ENCODE assay signal across 26 cellular contexts in the genomic region with DNA sequence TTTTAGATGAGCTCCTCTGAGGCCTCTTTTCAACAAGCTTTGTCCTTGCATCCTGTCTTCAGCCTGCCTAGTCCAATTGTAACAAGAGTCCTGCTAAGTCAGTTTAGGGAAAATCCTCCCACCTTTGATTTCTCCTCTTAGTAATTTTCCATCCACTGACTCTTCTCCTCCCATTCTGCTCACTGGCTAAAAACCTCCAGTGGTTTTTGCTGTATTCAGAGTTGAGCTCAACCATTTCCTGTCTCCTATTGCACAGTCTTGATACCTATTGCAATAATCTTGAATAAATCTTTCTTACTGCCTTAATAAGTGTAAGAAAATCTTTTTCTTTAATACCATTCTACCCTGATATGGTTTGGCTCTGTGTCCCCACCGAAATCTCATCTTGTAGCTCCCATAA.
DNase-seq lines count a peak whose midpoint lies in the region; ATAC-seq, FAIRE-seq and TF ChIP-seq lines count a peak whose summit lies in the region.
"Had no signal": no experiment of that assay in that cellular context is flagged by ENCODE, and none has a peak within 500 bp of the region (broad histone marks: within the 10 kb centered on the region; RNA-seq: fewer than 3 reads in every experiment).

No MANE protein-coding gene starts in this region.

- H3K4me1 Mint-ChIP-seq in activated T-helper 2 cell treated with anti-CD3 and anti-CD28 coated beads, Interferon-gamma antibody, Interleukin-2, Interleukin-4, amounts not matched to agents 10 μg/mL and 5 μg/mL and 100 μg/mL, durations not matched to agents 14 hours and 24 hours and 36 hours (ENCODE audit: low read depth) = peaks cover 28% of the 10 kb centered on the region
- H3K4me1 Mint-ChIP-seq: neural progenitor cell had no signal

- peaks cover 7% of the 10 kb centered on the region; the same call in 1 of the 2 replicates for H3K9me3 ChIP-seq in Loucy (ENCODE audit: insufficient read depth, low read depth, low read length)
- no peaks in the 10 kb centered on the region for H3K9me3 ChIP-seq in osteoblast (ENCODE audit: low read depth, low read length)
- H3K9me3 ChIP-seq in vagina = no peaks in the 10 kb centered on the region

- no peak for TF ChIP-seq CTCF in Loucy (conservative IDR thresholded peaks at IDR 0.05; ENCODE audit: low read length)
- no peak for TF ChIP-seq CTCF in osteoblast (IDR thresholded peaks at IDR 0.05; ENCODE audit: extremely low read depth, low read depth, low read length)
- TF ChIP-seq CTCF in vagina (IDR thresholded peaks at IDR 0.05) = no peak

- no peak overlapping the region for H3K27ac ChIP-seq in osteoblast (ENCODE audit: low read depth, low read length)
- H3K27ac ChIP-seq in vagina = no peak overlapping the region
- H3K27ac ChIP-seq: KMS-11, neural progenitor cell, tibial nerve had no signal

- H3K9me3 Mint-ChIP-seq in activated T-helper 2 cell treated with anti-CD3 and anti-CD28 coated beads, Interferon-gamma antibody, Interleukin-2, Interleukin-4, amounts not matched to agents 10 μg/mL and 5 μg/mL and 100 μg/mL, durations not matched to agents 14 hours and 24 hours and 36 hours = peaks cover 33% of the 10 kb centered on the region

- H3K4me3 Mint-ChIP-seq in activated T-helper 2 cell treated with anti-CD3 and anti-CD28 coated beads, Interferon-gamma antibody, Interleukin-2, Interleukin-4, amounts not matched to agents 10 μg/mL and 5 μg/mL and 100 μg/mL, durations not matched to agents 14 hours and 24 hours and 36 hours (ENCODE audit: low read depth) = no peak overlapping the region
- H3K4me3 Mint-ChIP-seq: activated naive CD4-positive, alpha-beta T cell treated with anti-CD3 and anti-CD28 coated beads for 36 hours; CD4-positive, alpha-beta memory T cell; neural progenitor cell; T-helper 17 cell had no signal

- H4K20me1 ChIP-seq in Loucy (ENCODE audit: insufficient read depth, low read length, poor library complexity, severe bottlenecking) (no peaks in the 10 kb centered on the region), osteoblast (ENCODE audit: insufficient read depth, low read length) (no peaks in the 10 kb centered on the region)

- no peak for TF ChIP-seq POLR2A in vagina (IDR thresholded peaks at IDR 0.05)

- H3K36me3 ChIP-seq in Loucy (ENCODE audit: insufficient read depth, low read length) (no peaks in the 10 kb centered on the region), osteoblast (ENCODE audit: insufficient read depth, low read length) (no peaks in the 10 kb centered on the region), vagina (no peaks in the 10 kb centered on the region)
- H3K36me3 ChIP-seq: neural progenitor cell, stomach, tibial nerve had no signal

- H3K4me2 ChIP-seq in Loucy (ENCODE audit: low read depth, low read length, poor library complexity, severe bottlenecking) (peak overlapping the region; percentile 23), osteoblast (ENCODE audit: insufficient read depth, low read length) (no peak overlapping the region)
- H3K4me2 ChIP-seq: KMS-11, neural progenitor cell had no signal

- no peaks in the 10 kb centered on the region for H3K27me3 Mint-ChIP-seq in activated T-helper 2 cell treated with anti-CD3 and anti-CD28 coated beads, Interferon-gamma antibody, Interleukin-2, Interleukin-4, amounts not matched to agents 10 μg/mL and 5 μg/mL and 100 μg/mL, durations not matched to agents 14 hours and 24 hours and 36 hours (ENCODE audit: low read depth)
- H3K27me3 Mint-ChIP-seq: progenitor cell of endocrine pancreas, T-helper 17 cell had no signal

- H3K4me3 ChIP-seq in Loucy (ENCODE audit: low read length, poor library complexity, severe bottlenecking) (no peak overlapping the region), osteoblast (ENCODE audit: insufficient read depth, low read length) (no peak overlapping the region), vagina (no peak overlapping the region)
- H3K4me3 ChIP-seq: neural progenitor cell, stomach, tibial nerve had no signal

- H3K9me2 ChIP-seq in Loucy (replicated peaks; ENCODE audit: low read depth, low read length) = no peaks in the 10 kb centered on the region

- H3K9ac ChIP-seq in Loucy (ENCODE audit: low read depth, low read length, poor library complexity, severe bottlenecking) = no peak overlapping the region
- H3K9ac ChIP-seq: KMS-11, neural progenitor cell had no signal

- intact Hi-C loops in activated T-helper 2 cell treated with anti-CD3 and anti-CD28 coated beads, Interferon-gamma antibody, Interleukin-2, Interleukin-4, amounts not matched to agents 10 μg/mL and 5 μg/mL and 100 μg/mL, durations not matched to agents 14 hours and 24 hours and 36 hours (cut with micrococcal nuclease) = no loop called here
- intact Hi-C loops in vagina (cut with DNase I) = no loop called here

- H2AFZ ChIP-seq in Loucy (ENCODE audit: low read length) (no peak overlapping the region), osteoblast (ENCODE audit: low read length) (peak overlapping the region; percentile 6)
- H2AFZ ChIP-seq: neural progenitor cell had no signal

- peak overlapping the region; percentile 44 for H3K27ac Mint-ChIP-seq in activated T-helper 2 cell treated with anti-CD3 and anti-CD28 coated beads, Interferon-gamma antibody, Interleukin-2, Interleukin-4, amounts not matched to agents 10 μg/mL and 5 μg/mL and 100 μg/mL, durations not matched to agents 14 hours and 24 hours and 36 hours
- H3K27ac Mint-ChIP-seq: activated naive CD4-positive, alpha-beta T cell treated with anti-CD3 and anti-CD28 coated beads for 36 hours; neural progenitor cell; progenitor cell of endocrine pancreas; T-helper 17 cell had no signal

- DNase-seq in GM19239 (ENCODE audit: insufficient read length, low spot score) (no peak), osteoblast (ENCODE audit: insufficient read length, low spot score, missing footprints) (peak; percentile 61), SIG-M5 (lab: John Stamatoyannopoulos, UW) (no peak), vagina (ENCODE audit: extremely low spot score in 2 of 2) (no peak)
- no peak for DNase-seq in activated T-helper 2 cell treated with anti-CD3 and anti-CD28 coated beads, Interferon-gamma antibody, Interleukin-2, Interleukin-4, amounts not matched to agents 10 μg/mL and 5 μg/mL and 100 μg/mL, durations not matched to agents 14 hours and 24 hours and 36 hours (ENCODE audit: low spot score)
- DNase-seq: activated naive CD4-positive, alpha-beta T cell treated with anti-CD3 and anti-CD28 coated beads for 36 hours; CD4-positive, alpha-beta memory T cell; central memory CD4-positive, alpha-beta T cell; DMS 273 treated with DMSO at 0.1 percent for 48 hours; GOT3; head of caudate nucleus; MV-4-11; NCI-H146; NCI-H524; NK-92 treated with Interleukin-12 subunit alpha and Interleukin-12 subunit beta, amount 100 ng/mL, for 24 hours; stimulated activated CD4-positive, alpha-beta T cell treated with anti-CD3 and anti-CD28 coated beads, Interleukin-4, amount 100 ng/mL, for 4 hours; stomach; T-helper 17 cell had no signal

- no peaks in the 10 kb centered on the region for H3K27me3 ChIP-seq in Loucy (ENCODE audit: insufficient read depth, low read length, poor library complexity, severe bottlenecking)
- H3K27me3 ChIP-seq in osteoblast (ENCODE audit: insufficient read depth, low read length) = no peaks in the 10 kb centered on the region
- H3K27me3 ChIP-seq in vagina = no peaks in the 10 kb centered on the region
- H3K27me3 ChIP-seq: neural progenitor cell, stomach, tibial nerve had no signal

- H3K36me3 Mint-ChIP-seq in activated T-helper 2 cell treated with anti-CD3 and anti-CD28 coated beads, Interferon-gamma antibody, Interleukin-2, Interleukin-4, amounts not matched to agents 10 μg/mL and 5 μg/mL and 100 μg/mL, durations not matched to agents 14 hours and 24 hours and 36 hours (ENCODE audit: low read depth) = peaks cover 19% of the 10 kb centered on the region

- no peaks in the 10 kb centered on the region for H3F3A ChIP-seq in Loucy (ENCODE audit: low read depth)

- peaks cover 11% of the 10 kb centered on the region for H3K4me1 ChIP-seq in Loucy (ENCODE audit: insufficient read depth, low read length, poor library complexity, severe bottlenecking)
- H3K4me1 ChIP-seq in osteoblast (ENCODE audit: insufficient read depth, low read length) = peaks cover 9% of the 10 kb centered on the region
- H3K4me1 ChIP-seq in vagina = peaks cover 16% of the 10 kb centered on the region
- H3K4me1 ChIP-seq: neural progenitor cell had no signal

- peak; percentile 14 for FAIRE-seq in GM19239 (lab: Jason Lieb, UNC)
- FAIRE-seq: RCC 7860 had no signal

- ATAC-seq in HG03139 (IDR thresholded peaks at IDR 0.05; ENCODE audit: unreplicated experiment) = no peak
- ATAC-seq: sciatic nerve, T-helper 17 cell had no signal

- no peaks in the 10 kb centered on the region for H3K79me2 ChIP-seq in Loucy (ENCODE audit: insufficient read depth, low read length)
- no peaks in the 10 kb centered on the region for H3K79me2 ChIP-seq in osteoblast (ENCODE audit: insufficient read depth, low read length)
